1 cellular context compared by ENCODE assay signal in the genomic region with DNA sequence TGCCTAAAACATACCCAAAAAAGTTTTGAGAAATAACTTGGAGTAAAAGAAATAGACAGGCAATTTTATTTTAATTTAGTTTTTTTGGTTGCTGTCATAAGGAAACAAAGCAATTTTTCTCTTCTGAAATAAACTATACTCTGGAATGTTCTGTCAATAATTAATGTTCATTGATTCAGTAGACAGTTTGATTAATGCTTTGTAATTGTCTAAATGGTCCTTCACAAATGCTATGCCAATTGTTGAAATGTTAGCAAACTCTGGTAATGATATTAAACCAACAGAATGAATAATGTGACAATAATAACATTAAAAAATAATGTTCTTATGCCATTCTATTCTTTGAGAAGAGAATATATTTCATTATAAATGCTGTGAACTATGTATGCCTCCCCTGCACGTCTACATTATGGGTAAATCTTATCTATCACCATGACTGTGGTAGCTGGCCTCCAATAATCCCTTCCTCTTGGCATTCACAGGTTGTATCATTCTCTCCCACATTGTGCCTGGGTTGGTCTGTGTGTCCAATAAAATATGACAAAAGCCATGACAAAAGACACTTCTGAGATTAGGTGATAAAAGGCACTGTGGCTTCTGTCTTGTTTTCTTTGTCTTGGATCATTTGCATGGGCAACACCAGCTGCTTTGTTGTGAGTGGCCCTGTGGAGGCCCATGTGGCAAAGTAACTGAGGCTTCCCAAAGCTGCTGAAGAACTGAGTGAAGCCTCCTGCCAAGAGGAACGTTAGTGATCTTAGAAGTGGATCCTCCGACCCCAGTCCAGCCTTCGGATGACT.
TF ChIP-seq lines count a peak whose summit lies in the region.

No MANE protein-coding gene starts in this region.

TF ChIP-seq in SK-N-SH treated with all-trans-retinoic acid at 6 μM for 48 hours, 23 proteins besides CTCF, POLR2A, EP300 and RAD21 (continued from another document):
- TF ChIP-seq ZC3H10 (CRISPR knock-in tag; IDR thresholded peaks at IDR 0.05) (no peak), ZNF8 (CRISPR knock-in tag; IDR thresholded peaks at IDR 0.05) (no peak), ZFP3 (CRISPR knock-in tag; IDR thresholded peaks at IDR 0.05) (no peak), CREB5 (CRISPR knock-in tag; IDR thresholded peaks at IDR 0.05; ENCODE audit: low read depth) (no peak), GLIS3 (CRISPR knock-in tag; IDR thresholded peaks at IDR 0.05) (no peak), ZNF565 (CRISPR knock-in tag; conservative IDR thresholded peaks at IDR 0.05; ENCODE audit: low read depth) (no peak), ARNTL (CRISPR knock-in tag; IDR thresholded peaks at IDR 0.05; ENCODE audit: borderline replicate concordance, low read depth) (no peak), TOX (CRISPR knock-in tag; IDR thresholded peaks at IDR 0.05; ENCODE audit: borderline replicate concordance) (no peak), PPARA (CRISPR knock-in tag; IDR thresholded peaks at IDR 0.05; ENCODE audit: borderline replicate concordance) (no peak), TSHZ2 (CRISPR knock-in tag; IDR thresholded peaks at IDR 0.05) (no peak), BACH2 (CRISPR knock-in tag; IDR thresholded peaks at IDR 0.05; ENCODE audit: borderline replicate concordance) (no peak), SNAI2 (CRISPR knock-in tag; IDR thresholded peaks at IDR 0.05) (no peak)
